25 cellular contexts compared by ENCODE assay signal in genomic region chr13:68784275-68784674, GRCh38.
A peak's percentile ranks its signal among the peaks of the same experiment; 100 is the strongest.
DNase-seq lines count a peak whose midpoint lies in the region; ATAC-seq and TF ChIP-seq lines count a peak whose summit lies in the region.
"Had no signal": no experiment of that assay in that cellular context is flagged by ENCODE, and none has a peak within 500 bp of the region (broad histone marks: within the 10 kb centered on the region; RNA-seq: fewer than 3 reads in every experiment).

No MANE protein-coding gene starts in this region.

- no peaks in the 10 kb centered on the region for H3K27me3 Mint-ChIP-seq in GM23338 (ENCODE audit: insufficient read depth, low read depth, poor library complexity)
- no peaks in the 10 kb centered on the region for H3K27me3 Mint-ChIP-seq in neural progenitor cell (ENCODE audit: insufficient read depth, low read depth)
- H3K27me3 Mint-ChIP-seq: CD4-positive, alpha-beta memory T cell; CD4-positive, CD25-positive, alpha-beta regulatory T cell; CD8-positive, alpha-beta memory T cell had no signal

- DNase-seq in GM23338 (ENCODE audit: low spot score) (no peak), Karpas-422 (no peak), neural progenitor cell (ENCODE audit: low spot score) (no peak), MV-4-11 (lab: John Stamatoyannopoulos, UW) (no peak), GM19238 (ENCODE audit: insufficient read length, low spot score) (no peak)
- no peak for DNase-seq in activated CD4-positive, alpha-beta T cell treated with anti-CD3 and anti-CD28 coated beads for 4 hours
- DNase-seq: 8988T; ACHN; BE2C; C1 segment of cervical spinal cord; CD4-positive, alpha-beta memory T cell; CD4-positive, CD25-positive, alpha-beta regulatory T cell; CD8-positive, alpha-beta memory T cell; COR-L47; DMS 273 treated with DMSO at 0.1 percent for 48 hours; DMS153; DMS53; DMS79; DND-41; EL; GDM1 had no signal

- H3K4me3 ChIP-seq in GM23338, result no peak overlapping the region
- no peak overlapping the region for H3K4me3 ChIP-seq in Karpas-422 (ENCODE audit: low read length)
- no peak overlapping the region for H3K4me3 ChIP-seq in SU-DHL-6 (ENCODE audit: insufficient read depth, low read length, poor library complexity, severe bottlenecking)
- H3K4me3 ChIP-seq in neural progenitor cell, result no peak overlapping the region
- H3K4me3 ChIP-seq: BLaER1, GM12878 had no signal

- H3K9ac ChIP-seq in Karpas-422 (ENCODE audit: low read length) (no peak overlapping the region), SU-DHL-6 (ENCODE audit: low read length) (no peak overlapping the region), neural progenitor cell (no peak overlapping the region)
- H3K9ac ChIP-seq: BLaER1 had no signal

- H2AFZ ChIP-seq in GM23338, result peak overlapping the region; percentile 7; the same call in 1 of the 2 replicates
- H2AFZ ChIP-seq in Karpas-422 (ENCODE audit: low read length), result peak overlapping the region; percentile 78; the same call in 1 of the 2 replicates
- peak overlapping the region; percentile 21 for H2AFZ ChIP-seq in SU-DHL-6 (ENCODE audit: low read depth, low read length, severe bottlenecking)
- H2AFZ ChIP-seq in neural progenitor cell (replicated peaks), result peak overlapping the region; percentile 40

- H3K4me1 ChIP-seq in GM23338 (ENCODE audit: insufficient read depth), result no peaks in the 10 kb centered on the region
- no peaks in the 10 kb centered on the region for H3K4me1 ChIP-seq in Karpas-422 (ENCODE audit: low read length)
- H3K4me1 ChIP-seq in neural progenitor cell, result no peaks in the 10 kb centered on the region
- H3K4me1 ChIP-seq: BE2C, BLaER1 had no signal

- H3K79me2 ChIP-seq in GM23338 (replicated peaks; ENCODE audit: insufficient read depth) (no peaks in the 10 kb centered on the region), Karpas-422 (ENCODE audit: low read length) (no peaks in the 10 kb centered on the region), SU-DHL-6 (ENCODE audit: insufficient read depth, low read length) (no peaks in the 10 kb centered on the region), neural progenitor cell (ENCODE audit: low read depth) (no peaks in the 10 kb centered on the region)

- H3K27ac Mint-ChIP-seq in GM23338, result no peak overlapping the region
- no peak overlapping the region for H3K27ac Mint-ChIP-seq in neural progenitor cell
- H3K27ac Mint-ChIP-seq: CD14-positive monocyte; CD4-positive, alpha-beta memory T cell; CD4-positive, CD25-positive, alpha-beta regulatory T cell; CD8-positive, alpha-beta memory T cell had no signal

- H3K4me2 ChIP-seq in GM23338, result no peak overlapping the region
- H3K4me2 ChIP-seq in Karpas-422 (ENCODE audit: low read depth, low read length, poor library complexity, severe bottlenecking), result no peak overlapping the region
- H3K4me2 ChIP-seq in SU-DHL-6 (ENCODE audit: low read depth, low read length, poor library complexity, severe bottlenecking), result no peak overlapping the region
- no peak overlapping the region for H3K4me2 ChIP-seq in neural progenitor cell
- H3K4me2 ChIP-seq: BLaER1 had no signal

- ATAC-seq in GM23338, result no peak
- ATAC-seq: GM12878 had no signal

- no peaks in the 10 kb centered on the region for H3F3A ChIP-seq in GM23338 (replicated peaks; ENCODE audit: low read depth)
- no peaks in the 10 kb centered on the region for H3F3A ChIP-seq in SU-DHL-6 (ENCODE audit: insufficient read depth)
- H3F3A ChIP-seq in neural progenitor cell (ENCODE audit: low read depth), result no peaks in the 10 kb centered on the region

- H4K20me1 ChIP-seq in GM23338 (replicated peaks; ENCODE audit: insufficient read depth), result no peaks in the 10 kb centered on the region
- H4K20me1 ChIP-seq in Karpas-422 (ENCODE audit: insufficient read depth, low read depth, low read length), result no peaks in the 10 kb centered on the region
- H4K20me1 ChIP-seq in SU-DHL-6 (ENCODE audit: low read depth, low read length), result no peaks in the 10 kb centered on the region
- no peaks in the 10 kb centered on the region for H4K20me1 ChIP-seq in neural progenitor cell (ENCODE audit: low read depth)
- H4K20me1 ChIP-seq: BLaER1 had no signal

- H3K4me1 Mint-ChIP-seq in GM23338 (no peaks in the 10 kb centered on the region), neural progenitor cell (no peaks in the 10 kb centered on the region)
- H3K4me1 Mint-ChIP-seq: CD14-positive monocyte; CD4-positive, alpha-beta memory T cell; CD4-positive, CD25-positive, alpha-beta regulatory T cell; CD8-positive, alpha-beta memory T cell had no signal

- no peaks in the 10 kb centered on the region; the same call in 2 of the 3 replicates for H3K9me3 Mint-ChIP-seq in GM23338
- peaks cover 2% of the 10 kb centered on the region for H3K9me3 Mint-ChIP-seq in neural progenitor cell

- H3K27ac ChIP-seq in GM23338 (ENCODE audit: low read depth) (no peak overlapping the region), Karpas-422 (ENCODE audit: low read length) (no peak overlapping the region), SU-DHL-6 (ENCODE audit: low read depth, low read length) (no peak overlapping the region), neural progenitor cell (no peak overlapping the region)
- H3K27ac ChIP-seq: BLaER1 had no signal

- peaks cover 4% of the 10 kb centered on the region; the same call in 1 of the 2 replicates for H3K9me3 ChIP-seq in Karpas-422 (ENCODE audit: low read length)
- no peaks in the 10 kb centered on the region for H3K9me3 ChIP-seq in SU-DHL-6 (ENCODE audit: insufficient read depth, low read length)
- H3K9me3 ChIP-seq in neural progenitor cell (ENCODE audit: low read depth), result no peaks in the 10 kb centered on the region
- H3K9me3 ChIP-seq: BE2C, BLaER1 had no signal

- H3K36me3 Mint-ChIP-seq in GM23338 (ENCODE audit: low read depth), result no peaks in the 10 kb centered on the region
- H3K36me3 Mint-ChIP-seq in neural progenitor cell, result no peaks in the 10 kb centered on the region
- H3K36me3 Mint-ChIP-seq: CD14-positive monocyte; CD4-positive, alpha-beta memory T cell; CD4-positive, CD25-positive, alpha-beta regulatory T cell; CD8-positive, alpha-beta memory T cell had no signal

- no peaks in the 10 kb centered on the region for H3K36me3 ChIP-seq in GM23338 (ENCODE audit: insufficient read depth)
- no peaks in the 10 kb centered on the region for H3K36me3 ChIP-seq in Karpas-422 (ENCODE audit: insufficient read depth, low read length)
- H3K36me3 ChIP-seq in SU-DHL-6 (ENCODE audit: low read length), result no peaks in the 10 kb centered on the region
- H3K36me3 ChIP-seq in neural progenitor cell, result no peaks in the 10 kb centered on the region
- H3K36me3 ChIP-seq: BE2C, BLaER1 had no signal

- TF ChIP-seq CTCF in GM23338 (conservative IDR thresholded peaks at IDR 0.05; ENCODE audit: low read depth in 2 of 2), result no peak
- TF ChIP-seq CTCF in SU-DHL-6 (IDR thresholded peaks at IDR 0.05; ENCODE audit: insufficient read depth, low read length, poor library complexity, severe bottlenecking), result no peak
- TF ChIP-seq CTCF in neural progenitor cell (IDR thresholded peaks at IDR 0.05), result no peak

- H3K4me3 Mint-ChIP-seq in GM23338, result no peak overlapping the region
- no peak overlapping the region for H3K4me3 Mint-ChIP-seq in neural progenitor cell
- H3K4me3 Mint-ChIP-seq: CD14-positive monocyte; CD4-positive, alpha-beta memory T cell; CD4-positive, CD25-positive, alpha-beta regulatory T cell; CD8-positive, alpha-beta memory T cell had no signal

- H3K27me3 ChIP-seq in GM23338 (ENCODE audit: insufficient read depth), result no peaks in the 10 kb centered on the region
- no peaks in the 10 kb centered on the region for H3K27me3 ChIP-seq in Karpas-422 (ENCODE audit: low read length)
- H3K27me3 ChIP-seq in SU-DHL-6 (ENCODE audit: low read length), result no peaks in the 10 kb centered on the region
- H3K27me3 ChIP-seq in neural progenitor cell, result no peaks in the 10 kb centered on the region
- H3K27me3 ChIP-seq: BE2C, BLaER1 had no signal

- H3K9me2 ChIP-seq in GM23338 (ENCODE audit: insufficient read depth) (no peaks in the 10 kb centered on the region), Karpas-422 (replicated peaks; ENCODE audit: insufficient read depth, low read length) (no peaks in the 10 kb centered on the region), SU-DHL-6 (replicated peaks; ENCODE audit: insufficient read depth, low read length) (no peaks in the 10 kb centered on the region)

TF ChIP-seq in GM23338, 12 proteins besides CTCF, POLR2A, EP300 and RAD21 (continues in another document):
- TF ChIP-seq EZH2 (IDR thresholded peaks at IDR 0.05; ENCODE audit: low read depth, unreplicated experiment), result no peak
- no peak for TF ChIP-seq JUNB (IDR thresholded peaks at IDR 0.05; ENCODE audit: unreplicated experiment)
- no peak for TF ChIP-seq STAT1 (IDR thresholded peaks at IDR 0.05; ENCODE audit: unreplicated experiment)
- TF ChIP-seq, protein P1, sequence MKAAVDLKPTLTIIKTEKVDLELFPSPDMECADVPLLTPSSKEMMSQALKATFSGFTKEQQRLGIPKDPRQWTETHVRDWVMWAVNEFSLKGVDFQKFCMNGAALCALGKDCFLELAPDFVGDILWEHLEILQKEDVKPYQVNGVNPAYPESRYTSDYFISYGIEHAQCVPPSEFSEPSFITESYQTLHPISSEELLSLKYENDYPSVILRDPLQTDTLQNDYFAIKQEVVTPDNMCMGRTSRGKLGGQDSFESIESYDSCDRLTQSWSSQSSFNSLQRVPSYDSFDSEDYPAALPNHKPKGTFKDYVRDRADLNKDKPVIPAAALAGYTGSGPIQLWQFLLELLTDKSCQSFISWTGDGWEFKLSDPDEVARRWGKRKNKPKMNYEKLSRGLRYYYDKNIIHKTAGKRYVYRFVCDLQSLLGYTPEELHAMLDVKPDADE (IDR thresholded peaks at IDR 0.05), result no peak
- no peak for TF ChIP-seq NANOG (IDR thresholded peaks at IDR 0.05; ENCODE audit: borderline replicate concordance)

Comparison
In these comparisons a context has a peak if more than half of its experiments do, and no peak if none do; other contexts are left out.
1. H2AFZ ChIP-seq: peak in every context shown above with its lines; median percentile 78 in Karpas-422; 40 in neural progenitor cell; 21 in SU-DHL-6; 7 in GM23338.